8 cellular contexts compared by ENCODE assay signal in genomic region chr11:37504066-37504611, GRCh38.
A peak's percentile ranks its signal among the peaks of the same experiment; 100 is the strongest.
DNase-seq lines count a peak whose midpoint lies in the region; ATAC-seq and TF ChIP-seq lines count a peak whose summit lies in the region.

No MANE protein-coding gene starts in this region.

- peak; percentile 37 for DNase-seq in GM12864 (ENCODE audit: low read depth)
- DNase-seq in HS-27A (ENCODE audit: low read depth) = peak; percentile 63
- DNase-seq in cardiac fibroblast (ENCODE audit: low read depth in 2 of 2) = peak; percentile 68 to 87
- peak; percentile 71 for DNase-seq in retinal pigment epithelial cell (ENCODE audit: low read depth)
- DNase-seq in H7 = no peak
- no peak for DNase-seq in AG20443 (ENCODE audit: low spot score)

- no peaks in the 10 kb centered on the region for H3K27me3 ChIP-seq in H7 (ENCODE audit: control insufficient read depth, insufficient read depth, low read length)

- no peak for TF ChIP-seq CTCF in GM12864 (IDR thresholded peaks at IDR 0.05; ENCODE audit: low read depth, low read length, missing control alignments)
- no peak for TF ChIP-seq CTCF in cardiac fibroblast (IDR thresholded peaks at IDR 0.05; ENCODE audit: low read depth, low read length)
- TF ChIP-seq CTCF in retinal pigment epithelial cell (conservative IDR thresholded peaks at IDR 0.05; ENCODE audit: low read depth, low read length) = no peak

- ATAC-seq in GM21717 (IDR thresholded peaks at IDR 0.05; ENCODE audit: unreplicated experiment) (peak; percentile 93), esophagus mucosa (no peak)

- H3K36me3 ChIP-seq in H7 (replicated peaks; ENCODE audit: control insufficient read depth, insufficient read depth, low read length) = no peaks in the 10 kb centered on the region

- no peak overlapping the region for H3K4me3 ChIP-seq in GM12864 (ENCODE audit: low read depth, low read length)
- no peak overlapping the region for H3K4me3 ChIP-seq in cardiac fibroblast (replicated peaks in 1 of 2; ENCODE audit: low read depth in 2 of 2, low read length in 2 of 2)
- H3K4me3 ChIP-seq in retinal pigment epithelial cell (ENCODE audit: low read length) = no peak overlapping the region
- H3K4me3 ChIP-seq in H7 (ENCODE audit: insufficient read depth, low read depth, low read length) = no peak overlapping the region

Comparison
In these comparisons a context has a peak if more than half of its experiments do, and no peak if none do; other contexts are left out.
1. DNase-seq: peak in GM12864 (single experiment), HS-27A (single experiment), cardiac fibroblast (2 of 2) and retinal pigment epithelial cell (single experiment); none in H7 (single experiment) and AG20443 (single experiment).